8 cellular contexts compared by ENCODE assay signal in genomic region chr2:101237949-101238348, GRCh38. TPM values are rescaled to one million over a fixed set of nuclear protein-coding genes. Genes with fewer than 3 reads are reported as not detected.
DNase-seq lines count a peak whose midpoint lies in the region; ATAC-seq and TF ChIP-seq lines count a peak whose summit lies in the region.
"Not testable (repeated sequence)": the region's sequence is repeated elsewhere in the genome, so short reads cannot be mapped to it uniquely, and the experiment has no call there.

No MANE protein-coding gene starts in this region.

- H3K4me2 ChIP-seq in mesenchymal stem cell (ENCODE audit: low read length, poor library complexity, severe bottlenecking): not testable (repeated sequence)

- H2BK12ac ChIP-seq in mesenchymal stem cell (ENCODE audit: low read length in 2 of 2): not testable (repeated sequence)

- H3K9me3 ChIP-seq in body of pancreas; mesenchymal stem cell (ENCODE audit: control insufficient read depth, low read length): not testable (repeated sequence)

- H2BK15ac ChIP-seq in mesenchymal stem cell (ENCODE audit: low read depth, poor library complexity, severe bottlenecking): not testable (repeated sequence)

- DNase-seq in DMS53 treated with DMSO at 0.1 percent for 48 hours (lab: John Stamatoyannopoulos, UW; ENCODE audit: unreplicated experiment) (peak; percentile 31), RPMI7951 (ENCODE audit: low read depth) (peak; percentile 26), fibroblast of villous mesenchyme (ENCODE audit: low read depth) (peak; percentile 40), mesenchymal stem cell (peak; percentile 33)
- not testable (repeated sequence) for DNase-seq in body of pancreas; progenitor cell of endocrine pancreas (ENCODE audit: low spot score, unreplicated experiment); type B pancreatic cell (ENCODE audit: extremely low spot score, unreplicated experiment)

- H3K9ac ChIP-seq in mesenchymal stem cell (ENCODE audit: low read length): not testable (repeated sequence)

- ATAC-seq in body of pancreas: not testable (repeated sequence)

- H3K18ac ChIP-seq in mesenchymal stem cell (ENCODE audit: low read depth in 1 of 2, low read length in 2 of 2): not testable (repeated sequence)

- H3K79me1 ChIP-seq in mesenchymal stem cell (replicated peaks; ENCODE audit: low read length, poor library complexity, severe bottlenecking): not testable (repeated sequence)

- not testable (repeated sequence) for TF ChIP-seq POLR2A in body of pancreas (IDR thresholded peaks at IDR 0.05)

- not testable (repeated sequence) for H2BK120ac ChIP-seq in mesenchymal stem cell (ENCODE audit: low read depth, low read length)

- not testable (repeated sequence) for H3K4me3 ChIP-seq in body of pancreas; fibroblast of villous mesenchyme (ENCODE audit: low read depth, low read length); mesenchymal stem cell (ENCODE audit: insufficient read depth in 1 of 2, low read depth in 1 of 2, low read length in 2 of 2)

- H4K8ac ChIP-seq in mesenchymal stem cell (ENCODE audit: low read length): not testable (repeated sequence)

- H2AK5ac ChIP-seq in mesenchymal stem cell (ENCODE audit: low read length, severe bottlenecking): not testable (repeated sequence)

- H3K9me3 Mint-ChIP-seq in progenitor cell of endocrine pancreas (ENCODE audit: low read depth) (peaks cover 33% of the 10 kb centered on the region), type B pancreatic cell (peaks cover 14% of the 10 kb centered on the region)

- not testable (repeated sequence) for H3K27me3 ChIP-seq in body of pancreas; mesenchymal stem cell (ENCODE audit: control insufficient read depth in 1 of 2, insufficient read depth in 1 of 2, low read length in 2 of 2)

- H3K4me1 ChIP-seq in body of pancreas: peaks cover 61% of the 10 kb centered on the region
- not testable (repeated sequence) for H3K4me1 ChIP-seq in mesenchymal stem cell (ENCODE audit: control insufficient read depth, insufficient read depth, low read depth, low read length)

- peak overlapping the region; percentile 99 for H3K27ac Mint-ChIP-seq in progenitor cell of endocrine pancreas
- peak overlapping the region; percentile 89 for H3K27ac Mint-ChIP-seq in type B pancreatic cell

- H2BK5ac ChIP-seq in mesenchymal stem cell (ENCODE audit: low read depth, low read length, poor library complexity, severe bottlenecking): not testable (repeated sequence)

- H3K36me3 Mint-ChIP-seq in progenitor cell of endocrine pancreas (ENCODE audit: insufficient read depth): peaks cover 32% of the 10 kb centered on the region
- not testable (repeated sequence) for H3K36me3 Mint-ChIP-seq in type B pancreatic cell

- not testable (repeated sequence) for H4K91ac ChIP-seq in mesenchymal stem cell (ENCODE audit: low read length)

- not testable (repeated sequence) for H3K23ac ChIP-seq in mesenchymal stem cell (ENCODE audit: low read length in 2 of 2)

- not testable (repeated sequence) for H2AFZ ChIP-seq in mesenchymal stem cell (ENCODE audit: low read depth, low read length)

- H3K4ac ChIP-seq in mesenchymal stem cell (ENCODE audit: low read depth in 1 of 2, low read length in 2 of 2): not testable (repeated sequence)

- WGBS in body of pancreas, 2 donors: 49 to 52% methylated on average over 5 of the region's 5 CpGs
- WGBS in mesenchymal stem cell: 75% methylated on average over 4 of the region's 5 CpGs

- not testable (repeated sequence) for H3K27me3 Mint-ChIP-seq in progenitor cell of endocrine pancreas, type B pancreatic cell

- not testable (repeated sequence) for H3K4me3 Mint-ChIP-seq in progenitor cell of endocrine pancreas (ENCODE audit: low read depth)
- H3K4me3 Mint-ChIP-seq in type B pancreatic cell: peak overlapping the region; percentile 76

- intact Hi-C loops in body of pancreas (cut with DNase I): not testable (repeated sequence)

- not testable (repeated sequence) for H3K14ac ChIP-seq in mesenchymal stem cell (ENCODE audit: low read length in 2 of 2)

- H3K27ac ChIP-seq in 22Rv1 (peak overlapping the region; percentile 93), body of pancreas (peak overlapping the region in 3 of 4 donors; percentile 43 to 95 (median 89))
- H3K27ac ChIP-seq in mesenchymal stem cell (ENCODE audit: low read length, poor library complexity, severe bottlenecking): not testable (repeated sequence)

- H3K4me1 Mint-ChIP-seq in progenitor cell of endocrine pancreas (ENCODE audit: low read depth) (peaks cover 40% of the 10 kb centered on the region), type B pancreatic cell (ENCODE audit: unreplicated experiment) (peaks cover 37% of the 10 kb centered on the region)

- not testable (repeated sequence) for TF ChIP-seq CTCF in 22Rv1 (IDR thresholded peaks at IDR 0.05); body of pancreas (IDR thresholded peaks at IDR 0.05); fibroblast of villous mesenchyme (IDR thresholded peaks at IDR 0.05; ENCODE audit: insufficient read depth, low read depth, low read length); progenitor cell of endocrine pancreas (IDR thresholded peaks at IDR 0.05; ENCODE audit: unreplicated experiment); type B pancreatic cell (conservative IDR thresholded peaks at IDR 0.05)

- H3K36me3 ChIP-seq in body of pancreas (replicated peaks in 1 of 2; ENCODE audit: insufficient read depth in 1 of 2, low read depth in 2 of 2); mesenchymal stem cell (ENCODE audit: control insufficient read depth in 1 of 2, insufficient read depth in 2 of 2, low read depth in 1 of 2, low read length in 2 of 2): not testable (repeated sequence)

RNA-seq across cellular contexts. Expression of gene CNOT11, which starts 14.7 kb away (rescaled TPM):
- 45.4 and 50.7 TPM in 2 replicates for total RNA-seq in RPMI7951 (2014; rRNA removed; shearing (Covaris generic))
- total RNA-seq in body of pancreas: 10 to 100 TPM; 10.2 to 34.5 TPM
- 39.0 and 51.0 TPM in 2 replicates for total RNA-seq in fibroblast of villous mesenchyme
- polyA plus RNA-seq in mesenchymal stem cell (2013, experiment 1 of 2): 41.6 TPM
- polyA plus RNA-seq in mesenchymal stem cell (2013, experiment 2 of 2): 40.2 TPM
- total RNA-seq in progenitor cell of endocrine pancreas: 73.6 and 74.8 TPM in 2 replicates
- 64.5 and 69.6 TPM in 2 replicates for total RNA-seq in type B pancreatic cell (ENCODE audit: low replicate concordance)
